8 cellular contexts compared by ENCODE assay signal in genomic region chr16:19713697-19714096, GRCh38.
"Had no signal": no experiment of that assay in that cellular context is flagged by ENCODE, and none has a peak within 500 bp of the region (broad histone marks: within the 10 kb centered on the region; RNA-seq: fewer than 3 reads in every experiment).

No MANE protein-coding gene starts in this region.

- FAIRE-seq: K562 had no signal

- DNase-seq: GM23248, GOT3, H9, HCEC 1CT, IMR-90, KG1 had no signal

- H3K9ac ChIP-seq: GM23248 had no signal

- H3K27ac ChIP-seq: GM23248, HL-60 had no signal

- H3K9me3 Mint-ChIP-seq: H9 had no signal

- H3K4me3 ChIP-seq: GM23248, K562 had no signal

- ATAC-seq: K562 had no signal

- H2AFZ ChIP-seq: GM23248 had no signal
